27 cellular contexts compared by ENCODE assay signal in the genomic region with DNA sequence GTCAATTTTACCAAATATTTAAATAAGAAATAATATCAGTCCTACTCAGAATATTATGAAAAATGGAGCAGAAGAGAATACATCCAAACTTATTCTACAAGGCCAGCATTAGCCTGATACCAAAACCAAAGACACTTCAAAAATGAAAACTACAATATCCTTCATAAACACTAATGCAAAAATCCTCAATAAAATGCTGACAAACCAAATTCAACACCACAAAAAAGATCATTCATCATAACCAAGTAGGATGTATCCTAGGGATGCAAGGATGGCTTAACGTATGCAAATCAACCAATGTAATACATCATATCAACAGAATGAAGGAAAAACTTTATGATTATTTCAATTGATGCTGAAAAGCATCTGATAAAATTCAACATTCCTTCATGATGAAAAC.
"Had no signal": no experiment of that assay in that cellular context is flagged by ENCODE, and none has a peak within 500 bp of the region (broad histone marks: within the 10 kb centered on the region; RNA-seq: fewer than 3 reads in every experiment).

No MANE protein-coding gene starts in this region.

- H3K4me1 ChIP-seq: colonic mucosa, esophagus muscularis mucosa, esophagus squamous epithelium, foreskin keratinocyte, gastrocnemius medialis, gastroesophageal sphincter, heart left ventricle, heart right ventricle had no signal

- FAIRE-seq: endometrium, endothelial cell of umbilical vein had no signal

- H3K27ac ChIP-seq: colonic mucosa, coronary artery, dorsolateral prefrontal cortex, epithelial cell of prostate, esophagus muscularis mucosa, esophagus squamous epithelium, foreskin keratinocyte, gastrocnemius medialis, gastroesophageal sphincter, heart left ventricle, heart right ventricle, hepatocyte had no signal

- H3K36me3 ChIP-seq: colonic mucosa, esophagus muscularis mucosa, esophagus squamous epithelium, gastrocnemius medialis, gastroesophageal sphincter, heart left ventricle, heart right ventricle had no signal

- H3K79me2 ChIP-seq: hepatocyte had no signal

- H3K27me3 ChIP-seq: colonic mucosa, dorsolateral prefrontal cortex, esophagus muscularis mucosa, esophagus squamous epithelium, foreskin keratinocyte, gastrocnemius medialis, gastroesophageal sphincter, heart left ventricle, heart right ventricle, hepatocyte had no signal

- DNase-seq: colonic mucosa; cortex of kidney; dermis blood vessel endothelial cell; dorsolateral prefrontal cortex; effector CD4-positive, alpha-beta T cell; effector CD8-positive, alpha-beta T cell; effector memory CD4-positive, alpha-beta T cell; effector memory CD8-positive, alpha-beta T cell; endodermal cell; erythroblast; esophagus squamous epithelium; foreskin fibroblast; foreskin keratinocyte; foreskin melanocyte; gastrocnemius medialis; glutamatergic neuron; head of caudate nucleus; heart left ventricle; heart right ventricle had no signal

- H2AFZ ChIP-seq: hepatocyte had no signal

- ATAC-seq: effector memory CD8-positive, alpha-beta T cell; esophagus mucosa; foreskin keratinocyte; gastrocnemius medialis; gastroesophageal sphincter; heart left ventricle; heart right ventricle had no signal

- H3K4me3 ChIP-seq: colonic mucosa, coronary artery, dorsolateral prefrontal cortex, esophagus muscularis mucosa, esophagus squamous epithelium, gastrocnemius medialis, gastroesophageal sphincter, heart left ventricle, heart right ventricle, hepatocyte had no signal

- H3K4me2 ChIP-seq: hepatocyte had no signal

- H3K9me3 ChIP-seq: colonic mucosa, esophagus muscularis mucosa, gastrocnemius medialis had no signal
